In genomic region chrX:120456973-120457372, GRCh38 we compare ENCODE assay signal across 10 cellular contexts. TPM values are rescaled to one million over a fixed set of nuclear protein-coding genes. Genes with fewer than 3 reads are reported as not detected.
DNase-seq lines count a peak whose midpoint lies in the region; ATAC-seq and TF ChIP-seq lines count a peak whose summit lies in the region.
"Had no signal": no experiment of that assay in that cellular context is flagged by ENCODE, and none has a peak within 500 bp of the region (broad histone marks: within the 10 kb centered on the region; RNA-seq: fewer than 3 reads in every experiment).

No MANE protein-coding gene starts in this region.

- peak overlapping the region; percentile 95 for H3K27ac ChIP-seq in RWPE2 (ENCODE audit: poor library complexity, severe bottlenecking)
- peak overlapping the region; percentile 94 for H3K27ac ChIP-seq in epithelial cell of prostate
- H3K27ac ChIP-seq: Peyer's patch had no signal

- peaks cover 29% of the 10 kb centered on the region for H3K4me1 ChIP-seq in RWPE2 (ENCODE audit: insufficient read depth, poor library complexity, severe bottlenecking)
- H3K4me1 ChIP-seq: Peyer's patch had no signal

- DNase-seq in AG09309 (ENCODE audit: low read depth) (peak; percentile 42), RWPE2 (ENCODE audit: low spot score) (no peak), epithelial cell of prostate (ENCODE audit: low read depth, low spot score) (no peak), NCI-H2171 (lab: John Stamatoyannopoulos, UW) (no peak), cerebellum (ENCODE audit: low spot score) (no peak), GM20000 (ENCODE audit: low spot score) (no peak)
- DNase-seq: foreskin melanocyte, Peyer's patch had no signal

- H3K27me3 ChIP-seq in RWPE2 (ENCODE audit: insufficient read depth, poor library complexity, severe bottlenecking) = no peaks in the 10 kb centered on the region
- H3K27me3 ChIP-seq: Peyer's patch had no signal

- H3K4me3 ChIP-seq in AG09309 (ENCODE audit: control insufficient read depth, low read depth, low read length) = no peak overlapping the region
- H3K4me3 ChIP-seq in RWPE2 (ENCODE audit: severe bottlenecking) = peak overlapping the region; percentile 5
- H3K4me3 ChIP-seq: Peyer's patch had no signal

- ATAC-seq in GM19043 (IDR thresholded peaks at IDR 0.05; ENCODE audit: low read depth, unreplicated experiment) (peak; percentile 39), RWPE2 (ENCODE audit: low read depth) (peak; percentile 27; the same call in 2 of the 3 replicates), HG03280 (IDR thresholded peaks at IDR 0.05; ENCODE audit: unreplicated experiment) (no peak)

- TF ChIP-seq CTCF in AG09309 (IDR thresholded peaks at IDR 0.05; ENCODE audit: control insufficient read depth, insufficient read depth, low read depth, low read length, missing control alignments) (no peak), RWPE2 (IDR thresholded peaks at IDR 0.05; ENCODE audit: poor library complexity, severe bottlenecking) (no peak), GM20000 (IDR thresholded peaks at IDR 0.05; ENCODE audit: extremely low read depth, missing control alignments) (no peak)

- peaks cover 30% of the 10 kb centered on the region for H3K36me3 ChIP-seq in RWPE2 (ENCODE audit: low read depth)

- no peaks in the 10 kb centered on the region for H3K9me3 ChIP-seq in RWPE2 (ENCODE audit: severe bottlenecking)
- H3K9me3 ChIP-seq: Peyer's patch had no signal

RNA-seq across cellular contexts. Expression of gene LAMP2, which starts 12.1 kb away (rescaled TPM):
- 48.3 TPM for total RNA-seq in cerebellum
